2 cellular contexts compared by ENCODE assay signal in the genomic region with DNA sequence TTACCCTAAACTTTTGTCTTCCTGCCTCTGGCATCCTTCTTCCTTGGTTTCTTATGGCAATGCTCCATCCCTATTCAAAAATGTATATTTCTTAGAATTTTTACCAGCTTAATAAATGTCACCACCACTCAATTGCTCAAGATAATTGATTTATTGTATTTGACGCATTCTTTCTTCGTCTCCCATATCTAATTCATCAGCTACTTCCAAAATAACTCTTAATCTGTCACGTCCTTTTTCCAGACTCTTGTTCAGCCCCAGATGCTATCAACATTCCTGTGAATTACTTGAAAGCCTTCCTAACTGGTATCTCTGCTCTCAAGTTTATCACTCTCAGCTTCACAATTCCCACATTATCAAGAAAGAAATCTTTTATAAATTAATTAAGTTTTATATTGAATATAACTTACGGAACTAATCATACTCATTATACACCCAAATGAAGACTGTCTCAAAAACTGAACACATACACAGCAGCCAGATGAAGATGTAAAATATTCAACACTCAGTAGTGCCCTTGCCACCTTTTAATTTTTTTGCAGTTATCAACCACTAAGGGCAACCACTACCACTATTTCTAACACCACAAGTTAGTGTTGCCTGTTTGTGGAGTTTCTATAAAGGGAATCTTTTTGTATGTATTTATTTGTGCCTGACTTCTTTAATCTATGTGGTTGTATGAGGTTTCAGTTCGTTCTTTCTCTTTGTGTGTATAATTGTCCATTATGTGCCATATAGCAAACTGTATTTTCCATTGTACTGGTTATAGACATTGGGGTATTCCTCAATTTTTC.
A peak's percentile ranks its signal among the peaks of the same experiment; 100 is the strongest.
TF ChIP-seq lines count a peak whose summit lies in the region.

No MANE protein-coding gene starts in this region.

TF ChIP-seq in SK-N-SH, 30 proteins besides CTCF, POLR2A, EP300 and RAD21 (continued from another document and continues in another):
- TF ChIP-seq GABPA (IDR thresholded peaks at IDR 0.05; ENCODE audit: low read depth): no peak
- TF ChIP-seq, protein P1, sequence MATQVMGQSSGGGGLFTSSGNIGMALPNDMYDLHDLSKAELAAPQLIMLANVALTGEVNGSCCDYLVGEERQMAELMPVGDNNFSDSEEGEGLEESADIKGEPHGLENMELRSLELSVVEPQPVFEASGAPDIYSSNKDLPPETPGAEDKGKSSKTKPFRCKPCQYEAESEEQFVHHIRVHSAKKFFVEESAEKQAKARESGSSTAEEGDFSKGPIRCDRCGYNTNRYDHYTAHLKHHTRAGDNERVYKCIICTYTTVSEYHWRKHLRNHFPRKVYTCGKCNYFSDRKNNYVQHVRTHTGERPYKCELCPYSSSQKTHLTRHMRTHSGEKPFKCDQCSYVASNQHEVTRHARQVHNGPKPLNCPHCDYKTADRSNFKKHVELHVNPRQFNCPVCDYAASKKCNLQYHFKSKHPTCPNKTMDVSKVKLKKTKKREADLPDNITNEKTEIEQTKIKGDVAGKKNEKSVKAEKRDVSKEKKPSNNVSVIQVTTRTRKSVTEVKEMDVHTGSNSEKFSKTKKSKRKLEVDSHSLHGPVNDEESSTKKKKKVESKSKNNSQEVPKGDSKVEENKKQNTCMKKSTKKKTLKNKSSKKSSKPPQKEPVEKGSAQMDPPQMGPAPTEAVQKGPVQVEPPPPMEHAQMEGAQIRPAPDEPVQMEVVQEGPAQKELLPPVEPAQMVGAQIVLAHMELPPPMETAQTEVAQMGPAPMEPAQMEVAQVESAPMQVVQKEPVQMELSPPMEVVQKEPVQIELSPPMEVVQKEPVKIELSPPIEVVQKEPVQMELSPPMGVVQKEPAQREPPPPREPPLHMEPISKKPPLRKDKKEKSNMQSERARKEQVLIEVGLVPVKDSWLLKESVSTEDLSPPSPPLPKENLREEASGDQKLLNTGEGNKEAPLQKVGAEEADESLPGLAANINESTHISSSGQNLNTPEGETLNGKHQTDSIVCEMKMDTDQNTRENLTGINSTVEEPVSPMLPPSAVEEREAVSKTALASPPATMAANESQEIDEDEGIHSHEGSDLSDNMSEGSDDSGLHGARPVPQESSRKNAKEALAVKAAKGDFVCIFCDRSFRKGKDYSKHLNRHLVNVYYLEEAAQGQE (IDR thresholded peaks at IDR 0.05; ENCODE audit: low read depth, low read length): no peak
- TF ChIP-seq FOSL2 (IDR thresholded peaks at IDR 0.05; ENCODE audit: borderline replicate concordance, low read depth): no peak
- TF ChIP-seq RFX5 (IDR thresholded peaks at IDR 0.05; ENCODE audit: low read length): no peak
- TF ChIP-seq, protein P2, sequence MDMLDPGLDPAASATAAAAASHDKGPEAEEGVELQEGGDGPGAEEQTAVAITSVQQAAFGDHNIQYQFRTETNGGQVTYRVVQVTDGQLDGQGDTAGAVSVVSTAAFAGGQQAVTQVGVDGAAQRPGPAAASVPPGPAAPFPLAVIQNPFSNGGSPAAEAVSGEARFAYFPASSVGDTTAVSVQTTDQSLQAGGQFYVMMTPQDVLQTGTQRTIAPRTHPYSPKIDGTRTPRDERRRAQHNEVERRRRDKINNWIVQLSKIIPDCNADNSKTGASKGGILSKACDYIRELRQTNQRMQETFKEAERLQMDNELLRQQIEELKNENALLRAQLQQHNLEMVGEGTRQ (IDR thresholded peaks at IDR 0.05; ENCODE audit: borderline replicate concordance, low read depth, low read length): no peak
- no peak for TF ChIP-seq ELF1 (IDR thresholded peaks at IDR 0.05)
- peak; percentile 73 for TF ChIP-seq TCF12 (IDR thresholded peaks at IDR 0.05)
- TF ChIP-seq NFIC (IDR thresholded peaks at IDR 0.05; ENCODE audit: borderline replicate concordance): no peak; the same call in 1 of the 2 replicates
- TF ChIP-seq, protein P3, sequence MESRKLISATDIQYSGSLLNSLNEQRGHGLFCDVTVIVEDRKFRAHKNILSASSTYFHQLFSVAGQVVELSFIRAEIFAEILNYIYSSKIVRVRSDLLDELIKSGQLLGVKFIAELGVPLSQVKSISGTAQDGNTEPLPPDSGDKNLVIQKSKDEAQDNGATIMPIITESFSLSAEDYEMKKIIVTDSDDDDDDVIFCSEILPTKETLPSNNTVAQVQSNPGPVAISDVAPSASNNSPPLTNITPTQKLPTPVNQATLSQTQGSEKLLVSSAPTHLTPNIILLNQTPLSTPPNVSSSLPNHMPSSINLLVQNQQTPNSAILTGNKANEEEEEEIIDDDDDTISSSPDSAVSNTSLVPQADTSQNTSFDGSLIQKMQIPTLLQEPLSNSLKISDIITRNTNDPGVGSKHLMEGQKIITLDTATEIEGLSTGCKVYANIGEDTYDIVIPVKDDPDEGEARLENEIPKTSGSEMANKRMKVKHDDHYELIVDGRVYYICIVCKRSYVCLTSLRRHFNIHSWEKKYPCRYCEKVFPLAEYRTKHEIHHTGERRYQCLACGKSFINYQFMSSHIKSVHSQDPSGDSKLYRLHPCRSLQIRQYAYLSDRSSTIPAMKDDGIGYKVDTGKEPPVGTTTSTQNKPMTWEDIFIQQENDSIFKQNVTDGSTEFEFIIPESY (IDR thresholded peaks at IDR 0.05; ENCODE audit: borderline replicate concordance, low read depth): no peak
- no peak for TF ChIP-seq SIN3A (IDR thresholded peaks at IDR 0.05; ENCODE audit: borderline replicate concordance, low read depth, low read length)
- TF ChIP-seq MEF2A (IDR thresholded peaks at IDR 0.05; ENCODE audit: borderline replicate concordance, low read depth): no peak
- no peak for TF ChIP-seq RXRA (IDR thresholded peaks at IDR 0.05; ENCODE audit: borderline replicate concordance, low read depth)
- no peak for TF ChIP-seq SMC3 (IDR thresholded peaks at IDR 0.05; ENCODE audit: low read depth, low read length)
- TF ChIP-seq JUND (IDR thresholded peaks at IDR 0.05): no peak; the same call in 1 of the 2 replicates
- no peak for TF ChIP-seq EZH2phosphoT487 (IDR thresholded peaks at IDR 0.05; ENCODE audit: borderline replicate concordance, low read depth)
- TF ChIP-seq TEAD4 (IDR thresholded peaks at IDR 0.05; ENCODE audit: borderline replicate concordance, insufficient read depth): 0 out of 2 replicates have a peak, but pooled peaks have one; percentile 68
- TF ChIP-seq, protein P4, sequence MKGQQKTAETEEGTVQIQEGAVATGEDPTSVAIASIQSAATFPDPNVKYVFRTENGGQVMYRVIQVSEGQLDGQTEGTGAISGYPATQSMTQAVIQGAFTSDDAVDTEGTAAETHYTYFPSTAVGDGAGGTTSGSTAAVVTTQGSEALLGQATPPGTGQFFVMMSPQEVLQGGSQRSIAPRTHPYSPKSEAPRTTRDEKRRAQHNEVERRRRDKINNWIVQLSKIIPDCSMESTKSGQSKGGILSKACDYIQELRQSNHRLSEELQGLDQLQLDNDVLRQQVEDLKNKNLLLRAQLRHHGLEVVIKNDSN (IDR thresholded peaks at IDR 0.05; ENCODE audit: borderline replicate concordance, low read depth): no peak
- TF ChIP-seq, protein P5, sequence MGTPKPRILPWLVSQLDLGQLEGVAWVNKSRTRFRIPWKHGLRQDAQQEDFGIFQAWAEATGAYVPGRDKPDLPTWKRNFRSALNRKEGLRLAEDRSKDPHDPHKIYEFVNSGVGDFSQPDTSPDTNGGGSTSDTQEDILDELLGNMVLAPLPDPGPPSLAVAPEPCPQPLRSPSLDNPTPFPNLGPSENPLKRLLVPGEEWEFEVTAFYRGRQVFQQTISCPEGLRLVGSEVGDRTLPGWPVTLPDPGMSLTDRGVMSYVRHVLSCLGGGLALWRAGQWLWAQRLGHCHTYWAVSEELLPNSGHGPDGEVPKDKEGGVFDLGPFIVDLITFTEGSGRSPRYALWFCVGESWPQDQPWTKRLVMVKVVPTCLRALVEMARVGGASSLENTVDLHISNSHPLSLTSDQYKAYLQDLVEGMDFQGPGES (IDR thresholded peaks at IDR 0.05; ENCODE audit: low read depth, low read length): no peak
- TF ChIP-seq FOXM1 (IDR thresholded peaks at IDR 0.05; ENCODE audit: low read depth): 0 out of 2 replicates have a peak, but pooled peaks have one; percentile 30
- TF ChIP-seq YY1 (IDR thresholded peaks at IDR 0.05; ENCODE audit: low read depth): no peak
- no peak for TF ChIP-seq NRF1 (IDR thresholded peaks at IDR 0.05; ENCODE audit: low read depth, low read length)
- TF ChIP-seq CHD2 (IDR thresholded peaks at IDR 0.05; ENCODE audit: low read length, partially characterized antibody): no peak

TF ChIP-seq in GM12878, 131 proteins besides CTCF, POLR2A, EP300 and RAD21 (continued from another document and continues in another):
- TF ChIP-seq, protein P6, sequence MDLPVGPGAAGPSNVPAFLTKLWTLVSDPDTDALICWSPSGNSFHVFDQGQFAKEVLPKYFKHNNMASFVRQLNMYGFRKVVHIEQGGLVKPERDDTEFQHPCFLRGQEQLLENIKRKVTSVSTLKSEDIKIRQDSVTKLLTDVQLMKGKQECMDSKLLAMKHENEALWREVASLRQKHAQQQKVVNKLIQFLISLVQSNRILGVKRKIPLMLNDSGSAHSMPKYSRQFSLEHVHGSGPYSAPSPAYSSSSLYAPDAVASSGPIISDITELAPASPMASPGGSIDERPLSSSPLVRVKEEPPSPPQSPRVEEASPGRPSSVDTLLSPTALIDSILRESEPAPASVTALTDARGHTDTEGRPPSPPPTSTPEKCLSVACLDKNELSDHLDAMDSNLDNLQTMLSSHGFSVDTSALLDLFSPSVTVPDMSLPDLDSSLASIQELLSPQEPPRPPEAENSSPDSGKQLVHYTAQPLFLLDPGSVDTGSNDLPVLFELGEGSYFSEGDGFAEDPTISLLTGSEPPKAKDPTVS (IDR thresholded peaks at IDR 0.05; ENCODE audit: low read depth, low read length): no peak
- TF ChIP-seq, protein P3 (IDR thresholded peaks at IDR 0.05): no peak
- TF ChIP-seq, protein P7, sequence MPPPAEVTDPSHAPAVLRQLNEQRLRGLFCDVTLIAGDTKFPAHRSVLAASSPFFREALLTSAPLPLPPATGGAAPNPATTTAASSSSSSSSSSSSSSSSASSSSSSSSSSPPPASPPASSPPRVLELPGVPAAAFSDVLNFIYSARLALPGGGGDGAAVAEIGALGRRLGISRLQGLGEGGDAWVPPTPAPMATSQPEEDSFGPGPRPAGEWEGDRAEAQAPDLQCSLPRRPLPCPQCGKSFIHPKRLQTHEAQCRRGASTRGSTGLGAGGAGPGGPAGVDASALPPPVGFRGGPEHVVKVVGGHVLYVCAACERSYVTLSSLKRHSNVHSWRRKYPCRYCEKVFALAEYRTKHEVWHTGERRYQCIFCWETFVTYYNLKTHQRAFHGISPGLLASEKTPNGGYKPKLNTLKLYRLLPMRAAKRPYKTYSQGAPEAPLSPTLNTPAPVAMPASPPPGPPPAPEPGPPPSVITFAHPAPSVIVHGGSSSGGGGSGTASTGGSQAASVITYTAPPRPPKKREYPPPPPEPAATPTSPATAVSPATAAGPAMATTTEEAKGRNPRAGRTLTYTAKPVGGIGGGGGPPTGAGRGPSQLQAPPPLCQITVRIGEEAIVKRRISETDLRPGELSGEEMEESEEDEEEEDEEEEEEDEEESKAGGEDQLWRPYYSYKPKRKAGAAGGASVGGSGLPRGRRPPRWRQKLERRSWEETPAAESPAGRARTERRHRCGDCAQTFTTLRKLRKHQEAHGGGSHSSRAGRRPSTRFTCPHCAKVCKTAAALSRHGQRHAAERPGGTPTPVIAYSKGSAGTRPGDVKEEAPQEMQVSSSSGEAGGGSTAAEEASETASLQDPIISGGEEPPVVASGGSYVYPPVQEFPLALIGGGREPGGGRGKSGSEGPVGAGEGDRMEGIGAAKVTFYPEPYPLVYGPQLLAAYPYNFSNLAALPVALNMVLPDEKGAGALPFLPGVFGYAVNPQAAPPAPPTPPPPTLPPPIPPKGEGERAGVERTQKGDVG (CRISPR knock-in tag; IDR thresholded peaks at IDR 0.05): no peak
- TF ChIP-seq MEF2B (IDR thresholded peaks at IDR 0.05; ENCODE audit: partially characterized antibody, poor library complexity, severe bottlenecking) (peak; percentile 54), SREBF1 (IDR thresholded peaks at IDR 0.05; ENCODE audit: low read length) (no peak), SMC3 (IDR thresholded peaks at IDR 0.05; ENCODE audit: borderline replicate concordance, low read length) (no peak), EED (IDR thresholded peaks at IDR 0.05; ENCODE audit: low read depth) (no peak)
- TF ChIP-seq, protein P8, sequence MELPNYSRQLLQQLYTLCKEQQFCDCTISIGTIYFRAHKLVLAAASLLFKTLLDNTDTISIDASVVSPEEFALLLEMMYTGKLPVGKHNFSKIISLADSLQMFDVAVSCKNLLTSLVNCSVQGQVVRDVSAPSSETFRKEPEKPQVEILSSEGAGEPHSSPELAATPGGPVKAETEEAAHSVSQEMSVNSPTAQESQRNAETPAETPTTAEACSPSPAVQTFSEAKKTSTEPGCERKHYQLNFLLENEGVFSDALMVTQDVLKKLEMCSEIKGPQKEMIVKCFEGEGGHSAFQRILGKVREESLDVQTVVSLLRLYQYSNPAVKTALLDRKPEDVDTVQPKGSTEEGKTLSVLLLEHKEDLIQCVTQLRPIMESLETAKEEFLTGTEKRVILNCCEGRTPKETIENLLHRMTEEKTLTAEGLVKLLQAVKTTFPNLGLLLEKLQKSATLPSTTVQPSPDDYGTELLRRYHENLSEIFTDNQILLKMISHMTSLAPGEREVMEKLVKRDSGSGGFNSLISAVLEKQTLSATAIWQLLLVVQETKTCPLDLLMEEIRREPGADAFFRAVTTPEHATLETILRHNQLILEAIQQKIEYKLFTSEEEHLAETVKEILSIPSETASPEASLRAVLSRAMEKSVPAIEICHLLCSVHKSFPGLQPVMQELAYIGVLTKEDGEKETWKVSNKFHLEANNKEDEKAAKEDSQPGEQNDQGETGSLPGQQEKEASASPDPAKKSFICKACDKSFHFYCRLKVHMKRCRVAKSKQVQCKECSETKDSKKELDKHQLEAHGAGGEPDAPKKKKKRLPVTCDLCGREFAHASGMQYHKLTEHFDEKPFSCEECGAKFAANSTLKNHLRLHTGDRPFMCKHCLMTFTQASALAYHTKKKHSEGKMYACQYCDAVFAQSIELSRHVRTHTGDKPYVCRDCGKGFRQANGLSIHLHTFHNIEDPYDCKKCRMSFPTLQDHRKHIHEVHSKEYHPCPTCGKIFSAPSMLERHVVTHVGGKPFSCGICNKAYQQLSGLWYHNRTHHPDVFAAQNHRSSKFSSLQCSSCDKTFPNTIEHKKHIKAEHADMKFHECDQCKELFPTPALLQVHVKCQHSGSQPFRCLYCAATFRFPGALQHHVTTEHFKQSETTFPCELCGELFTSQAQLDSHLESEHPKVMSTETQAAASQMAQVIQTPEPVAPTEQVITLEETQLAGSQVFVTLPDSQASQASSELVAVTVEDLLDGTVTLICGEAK (IDR thresholded peaks at IDR 0.05; ENCODE audit: borderline replicate concordance): no peak
- TF ChIP-seq, protein P9, sequence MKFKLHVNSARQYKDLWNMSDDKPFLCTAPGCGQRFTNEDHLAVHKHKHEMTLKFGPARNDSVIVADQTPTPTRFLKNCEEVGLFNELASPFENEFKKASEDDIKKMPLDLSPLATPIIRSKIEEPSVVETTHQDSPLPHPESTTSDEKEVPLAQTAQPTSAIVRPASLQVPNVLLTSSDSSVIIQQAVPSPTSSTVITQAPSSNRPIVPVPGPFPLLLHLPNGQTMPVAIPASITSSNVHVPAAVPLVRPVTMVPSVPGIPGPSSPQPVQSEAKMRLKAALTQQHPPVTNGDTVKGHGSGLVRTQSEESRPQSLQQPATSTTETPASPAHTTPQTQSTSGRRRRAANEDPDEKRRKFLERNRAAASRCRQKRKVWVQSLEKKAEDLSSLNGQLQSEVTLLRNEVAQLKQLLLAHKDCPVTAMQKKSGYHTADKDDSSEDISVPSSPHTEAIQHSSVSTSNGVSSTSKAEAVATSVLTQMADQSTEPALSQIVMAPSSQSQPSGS (IDR thresholded peaks at IDR 0.05; ENCODE audit: low read length): no peak
